ENCODE assay signal across 1 cellular context in genomic region chr20:51507357-51508036, GRCh38.
TF ChIP-seq lines count a peak whose summit lies in the region.

No MANE protein-coding gene starts in this region.

TF ChIP-seq in H1, 55 proteins besides CTCF, POLR2A, EP300 and RAD21:
- TF ChIP-seq CREB1 (IDR thresholded peaks at IDR 0.05): no peak
- no peak for TF ChIP-seq HDAC2 (IDR thresholded peaks at IDR 0.05; ENCODE audit: borderline replicate concordance in 1 of 2, low read depth in 2 of 2, low read length in 2 of 2)
- TF ChIP-seq GABPA (IDR thresholded peaks at IDR 0.05; ENCODE audit: borderline replicate concordance, insufficient read depth, low read length): no peak
- TF ChIP-seq POLR2AphosphoS5 (IDR thresholded peaks at IDR 0.05; ENCODE audit: low read depth, low read length): no peak
- no peak for TF ChIP-seq TCF12 (IDR thresholded peaks at IDR 0.05; ENCODE audit: low read depth, low read length)
- no peak for TF ChIP-seq RFX5 (IDR thresholded peaks at IDR 0.05; ENCODE audit: borderline replicate concordance, low read depth, low read length)
- TF ChIP-seq ATF3 (IDR thresholded peaks at IDR 0.05; ENCODE audit: insufficient read depth, low read depth, low read length): no peak
- TF ChIP-seq GTF2F1 (IDR thresholded peaks at IDR 0.05; ENCODE audit: borderline replicate concordance, low read depth, low read length): no peak
- no peak for TF ChIP-seq EGR1 (IDR thresholded peaks at IDR 0.05; ENCODE audit: borderline replicate concordance, low read depth, low read length)
- TF ChIP-seq RXRA (IDR thresholded peaks at IDR 0.05; ENCODE audit: insufficient read depth, low read depth, low read length): no peak
- TF ChIP-seq JUN (IDR thresholded peaks at IDR 0.05; ENCODE audit: low read depth, low read length): no peak
- TF ChIP-seq BCL11A (IDR thresholded peaks at IDR 0.05; ENCODE audit: low read depth in 2 of 2, low read length in 2 of 2): no peak
- TF ChIP-seq USF2 (IDR thresholded peaks at IDR 0.05; ENCODE audit: low read length): no peak
- no peak for TF ChIP-seq YY1 (IDR thresholded peaks at IDR 0.05; ENCODE audit: low read depth, low read length)
TF ChIP-seq in H1: peak in this region for 0.
